21 cellular contexts compared by ENCODE assay signal in the genomic region with DNA sequence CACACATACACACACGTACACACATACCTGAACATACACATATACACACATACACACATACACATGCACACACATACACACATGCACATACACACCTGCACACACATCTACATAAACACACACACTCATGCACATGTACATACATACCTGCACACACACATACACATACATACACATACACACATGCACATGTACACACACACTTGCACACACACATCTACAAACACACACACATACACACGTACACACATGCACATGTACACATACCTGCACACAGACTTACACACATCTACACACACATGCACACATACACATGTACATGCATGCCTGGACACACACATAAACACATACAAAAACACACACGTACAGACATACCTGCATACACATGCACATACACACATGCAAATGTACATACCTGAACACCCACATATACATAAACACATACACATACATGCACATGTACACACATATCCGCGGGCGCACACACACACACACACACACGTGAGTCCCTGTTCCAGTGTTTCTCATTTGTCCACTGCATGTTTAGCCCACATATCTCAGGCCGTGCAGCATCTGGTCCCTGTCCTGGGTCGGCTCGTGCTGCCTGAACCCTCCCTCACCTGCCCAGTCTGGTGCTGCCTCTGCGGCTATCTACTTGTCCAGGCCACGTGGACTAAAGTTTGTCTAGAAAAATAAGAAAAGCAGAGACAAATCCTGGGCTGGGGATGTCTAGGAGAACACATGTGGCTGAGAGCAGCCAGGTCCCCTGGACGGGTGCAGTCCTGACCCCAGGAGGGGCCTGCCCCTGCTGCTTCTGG.
A peak's percentile ranks its signal among the peaks of the same experiment; 100 is the strongest.
DNase-seq lines count a peak whose midpoint lies in the region; TF ChIP-seq lines count a peak whose summit lies in the region.
"Had no signal": no experiment of that assay in that cellular context is flagged by ENCODE, and none has a peak within 500 bp of the region (broad histone marks: within the 10 kb centered on the region; RNA-seq: fewer than 3 reads in every experiment).

No MANE protein-coding gene starts in this region.

- intact Hi-C loops in adrenal gland (cut with DNase I), result no loop called here

- H2BK120ac ChIP-seq in neuronal stem cell (ENCODE audit: low read depth, low read length), result no peak overlapping the region

- TF ChIP-seq POLR2A in adrenal gland (IDR thresholded peaks at IDR 0.05), result no peak

- H4K20me1 ChIP-seq in BLaER1, result no peaks in the 10 kb centered on the region

- H3K14ac ChIP-seq in neuronal stem cell (ENCODE audit: low read length), result no peak overlapping the region

- DNase-seq in H7 (peak; percentile 31), coronary artery (ENCODE audit: low spot score) (peak; percentile 52), neuronal stem cell (ENCODE audit: low spot score) (no peak), adrenal gland (no peak), NCI-H2107 (lab: John Stamatoyannopoulos, UW) (no peak), A172 (ENCODE audit: low spot score) (no peak)
- DNase-seq: CD8-positive, alpha-beta memory T cell; DMS79 treated with DMSO at 0.1 percent for 48 hours; GF-D8; HFFc6; Karpas-422; NCI-H1092; NCI-H1417 treated with DMSO at 0.1 percent for 48 hours; NCI-H1694 treated with DMSO at 0.1 percent for 48 hours; NCI-H2081 treated with DMSO at 0.1 percent for 48 hours; NCI-H2171 treated with DMSO at 0.1 percent for 48 hours; NCI-H524 treated with DMSO at 0.1 percent for 48 hours; NCI-H774; PC-3; SJCRH30 had no signal

- no peak overlapping the region for H2BK12ac ChIP-seq in neuronal stem cell (ENCODE audit: low read length)

- H3K23ac ChIP-seq in neuronal stem cell (ENCODE audit: low read depth, low read length, poor library complexity), result no peak overlapping the region

- H3K36me3 ChIP-seq in BLaER1, result no peaks in the 10 kb centered on the region
- no peaks in the 10 kb centered on the region for H3K36me3 ChIP-seq in H7 (replicated peaks; ENCODE audit: control insufficient read depth, insufficient read depth, low read length)
- no peaks in the 10 kb centered on the region for H3K36me3 ChIP-seq in neuronal stem cell (replicated peaks in 1 of 2; ENCODE audit: control insufficient read depth in 2 of 2, insufficient read depth in 2 of 2, low read length in 2 of 2)
- H3K36me3 ChIP-seq in adrenal gland (replicated peaks in 1 of 2), result no peaks in the 10 kb centered on the region
- H3K36me3 ChIP-seq: SJCRH30 had no signal

- no peaks in the 10 kb centered on the region for H3K9me3 ChIP-seq in BLaER1
- no peaks in the 10 kb centered on the region for H3K9me3 ChIP-seq in neuronal stem cell (replicated peaks in 1 of 2; ENCODE audit: control insufficient read depth in 2 of 2, insufficient read depth in 1 of 2, low read depth in 1 of 2, low read length in 2 of 2)
- no peaks in the 10 kb centered on the region for H3K9me3 ChIP-seq in adrenal gland (replicated peaks in 1 of 3)
- H3K9me3 ChIP-seq: SJCRH30 had no signal

- H3K9ac ChIP-seq in BLaER1 (no peak overlapping the region), neuronal stem cell (ENCODE audit: low read depth, low read length, poor library complexity) (no peak overlapping the region)

- peak overlapping the region; percentile 59 for H2BK15ac ChIP-seq in neuronal stem cell (ENCODE audit: low read length)

- no peak overlapping the region for H4K8ac ChIP-seq in neuronal stem cell (ENCODE audit: low read depth, low read length)

- no peak overlapping the region for H2AFZ ChIP-seq in neuronal stem cell (ENCODE audit: low read length)

- H3K4me3 ChIP-seq in BLaER1, result no peak overlapping the region
- no peak overlapping the region for H3K4me3 ChIP-seq in H7 (ENCODE audit: insufficient read depth, low read depth, low read length)
- no peak overlapping the region for H3K4me3 ChIP-seq in coronary artery
- peak overlapping the region in 1 of 2 donors; percentile 52 for H3K4me3 ChIP-seq in neuronal stem cell (ENCODE audit: low read length in 2 of 2)
- no peak overlapping the region for H3K4me3 ChIP-seq in adrenal gland
- H3K4me3 ChIP-seq: SJCRH30 had no signal

- no peaks in the 10 kb centered on the region; the same call in 1 of the 2 replicates for H3K27me3 ChIP-seq in BLaER1
- H3K27me3 ChIP-seq in H7 (ENCODE audit: control insufficient read depth, insufficient read depth, low read length), result no peaks in the 10 kb centered on the region
- H3K27me3 ChIP-seq in neuronal stem cell (ENCODE audit: control insufficient read depth in 3 of 3, insufficient read depth in 3 of 3, low read depth in 1 of 3, low read length in 3 of 3), result no peaks in the 10 kb centered on the region
- no peaks in the 10 kb centered on the region for H3K27me3 ChIP-seq in adrenal gland
- H3K27me3 ChIP-seq: SJCRH30 had no signal

- no peak overlapping the region for H3K4ac ChIP-seq in neuronal stem cell (ENCODE audit: low read length)

- 100% methylated on average over 1 of the region's 13 CpGs for WGBS in neuronal stem cell (ENCODE audit: extremely low coverage in 2 of 2, insufficient read length in 2 of 2, insufficient replicate concordance in 1 of 2), 2 donors
- 78 to 92% (median 91%) methylated on average over 13 of the region's 13 CpGs for WGBS in adrenal gland, 4 donors

- TF ChIP-seq CTCF in coronary artery (IDR thresholded peaks at IDR 0.05) (no peak), adrenal gland (IDR thresholded peaks at IDR 0.05) (no peak)

- H4K91ac ChIP-seq in neuronal stem cell (ENCODE audit: low read depth, low read length, poor library complexity), result no peak overlapping the region

- no peak overlapping the region for H2AK5ac ChIP-seq in neuronal stem cell (ENCODE audit: low read depth, low read length)

- peak overlapping the region; percentile 62; the same call in 1 of the 2 replicates for H3K27ac ChIP-seq in BLaER1
- no peak overlapping the region for H3K27ac ChIP-seq in coronary artery
- H3K27ac ChIP-seq in neuronal stem cell (replicated peaks; ENCODE audit: low read length), result no peak overlapping the region
- no peak overlapping the region for H3K27ac ChIP-seq in adrenal gland
- H3K27ac ChIP-seq: SJCRH30 had no signal

- peaks cover 2% of the 10 kb centered on the region for H3K79me1 ChIP-seq in neuronal stem cell (ENCODE audit: low read depth, low read length)

- no peak overlapping the region for H2BK5ac ChIP-seq in neuronal stem cell (ENCODE audit: low read length)

- no peak overlapping the region for H3K18ac ChIP-seq in neuronal stem cell (ENCODE audit: low read length)

- H3K4me2 ChIP-seq in BLaER1 (peak overlapping the region; percentile 44), neuronal stem cell (ENCODE audit: insufficient read depth, low read length, poor library complexity, severe bottlenecking) (no peak overlapping the region)

- H3K4me1 ChIP-seq in BLaER1, result peaks cover 15% of the 10 kb centered on the region
- peaks cover 0 to 4% of the 10 kb centered on the region in 2 donors for H3K4me1 ChIP-seq in neuronal stem cell (ENCODE audit: control insufficient read depth in 2 of 2, insufficient read depth in 1 of 2, low read depth in 1 of 2, low read length in 2 of 2)
- no peaks in the 10 kb centered on the region for H3K4me1 ChIP-seq in adrenal gland (replicated peaks in 1 of 2)
- H3K4me1 ChIP-seq: SJCRH30 had no signal

Comparison
In these comparisons a context has a peak if more than half of its experiments do, and no peak if none do; other contexts are left out.
1. DNase-seq: peak in H7 (single experiment) and coronary artery (single experiment); none in neuronal stem cell (single experiment), adrenal gland (0 of 7), NCI-H2107 (single experiment) and A172 (single experiment).